36 cellular contexts compared by ENCODE assay signal in genomic region chr4:162038112-162038511, GRCh38.
"Had no signal": no experiment of that assay in that cellular context is flagged by ENCODE, and none has a peak within 500 bp of the region (broad histone marks: within the 10 kb centered on the region; RNA-seq: fewer than 3 reads in every experiment).

No MANE protein-coding gene starts in this region.

- H3K36me3 Mint-ChIP-seq: activated CD4-positive, alpha-beta memory T cell treated with anti-CD3 and anti-CD28 coated beads for 36 hours; activated CD8-positive, alpha-beta memory T cell treated with anti-CD3 and anti-CD28 coated beads, Interleukin-2, amount 10 ng/mL, durations not matched to agents 7 days and 5 days; activated naive CD4-positive, alpha-beta T cell treated with anti-CD3 and anti-CD28 coated beads, Interleukin-2, amount 10 ng/mL, durations not matched to agents 7 days and 5 days; activated naive CD4-positive, alpha-beta T cell treated with anti-CD3 and anti-CD28 coated beads, Interleukin-2, amount 50 U/mL, for 24 hours; activated naive CD8-positive, alpha-beta T cell; activated naive CD8-positive, alpha-beta T cell treated with anti-CD3 and anti-CD28 coated beads, Interleukin-2, amount 10 ng/mL, durations not matched to agents 7 days and 5 days; brain had no signal

- H3K4me3 ChIP-seq: ascending aorta, cardiac muscle cell had no signal

- H3K9me3 ChIP-seq: ascending aorta had no signal

- H3K36me3 ChIP-seq: ascending aorta, cardiac muscle cell had no signal

- ATAC-seq: activated CD8-positive, alpha-beta memory T cell treated with anti-CD3 and anti-CD28 coated beads, Interleukin-2, amount 10 ng/mL, durations not matched to agents 7 days and 5 days; activated CD8-positive, alpha-beta T cell treated with anti-CD3 and anti-CD28 coated beads for 36 hours; activated naive CD8-positive, alpha-beta T cell treated with anti-CD3 and anti-CD28 coated beads, Interleukin-2, amount 50 U/mL, for 24 hours had no signal

- H3K27me3 ChIP-seq: ascending aorta, cardiac muscle cell had no signal

- H3K4me1 Mint-ChIP-seq: activated B cell treated with CpG ODN at 0.5 μM for 24 hours; activated CD4-positive, alpha-beta T cell treated with anti-CD3 and anti-CD28 coated beads, Interleukin-2, amount 10 ng/mL, durations not matched to agents 24 days and 14 days; activated CD8-positive, alpha-beta memory T cell treated with anti-CD3 and anti-CD28 coated beads, Interleukin-2, amount 10 ng/mL, durations not matched to agents 7 days and 5 days; activated naive CD4-positive, alpha-beta T cell treated with anti-CD3 and anti-CD28 coated beads, Interleukin-2, amount 10 ng/mL, durations not matched to agents 7 days and 5 days; activated naive CD4-positive, alpha-beta T cell treated with anti-CD3 and anti-CD28 coated beads, Interleukin-2, amount 50 U/mL, for 24 hours; activated naive CD8-positive, alpha-beta T cell treated with anti-CD3 and anti-CD28 coated beads, Interleukin-2, amount 10 ng/mL, durations not matched to agents 7 days and 5 days; activated naive CD8-positive, alpha-beta T cell treated with anti-CD3 and anti-CD28 coated beads, Interleukin-2, amount 50 U/mL, for 24 hours; central memory CD8-positive, alpha-beta T cell had no signal

- DNase-seq: activated B cell treated with CpG ODN at 0.5 μM for 24 hours; activated CD4-positive, alpha-beta memory T cell treated with anti-CD3 and anti-CD28 coated beads for 36 hours; activated CD4-positive, alpha-beta T cell treated with anti-CD3 and anti-CD28 coated beads for 4 hours; activated CD4-positive, alpha-beta T cell treated with anti-CD3 and anti-CD28 coated beads, Interleukin-2, amount 10 ng/mL, durations not matched to agents 24 days and 14 days; activated CD4-positive, alpha-beta T cell treated with anti-CD3 and anti-CD28 coated beads, Interleukin-2, amount 50 U/mL, for 1 hour; activated CD4-positive, alpha-beta T cell treated with anti-CD3 and anti-CD28 coated beads, Interleukin-2, amount 50 U/mL, for 4 hours; activated CD4-positive, CD25-positive, alpha-beta regulatory T cell treated with anti-CD3 and anti-CD28 coated beads, Interleukin-2, amount 50 U/mL, for 72 hours; activated CD8-positive, alpha-beta memory T cell treated with anti-CD3 and anti-CD28 coated beads for 24 hours; activated CD8-positive, alpha-beta memory T cell treated with anti-CD3 and anti-CD28 coated beads, Interleukin-2, amount 10 ng/mL, durations not matched to agents 7 days and 5 days; activated CD8-positive, alpha-beta memory T cell treated with anti-CD3 and anti-CD28 coated beads, Interleukin-2, amount 50 U/mL, for 48 hours; activated CD8-positive, alpha-beta T cell treated with anti-CD3 and anti-CD28 coated beads for 36 hours; activated effector memory CD4-positive, alpha-beta T cell treated with Interleukin-2 at 50 U/mL for 16 hours; activated gamma-delta T cell; activated naive CD4-positive, alpha-beta T cell treated with anti-CD3 and anti-CD28 coated beads, Interleukin-2, amount 10 ng/mL, durations not matched to agents 7 days and 5 days; activated naive CD4-positive, alpha-beta T cell treated with Interleukin-2 at 50 U/mL for 16 hours; activated naive CD8-positive, alpha-beta T cell treated with anti-CD3 and anti-CD28 coated beads, Interleukin-2, amount 10 ng/mL, durations not matched to agents 7 days and 5 days; activated naive CD8-positive, alpha-beta T cell treated with anti-CD3 and anti-CD28 coated beads, Interleukin-2, amount 50 U/mL, for 24 hours; activated T-cell treated with anti-CD3 and anti-CD28 coated beads, Interleukin-2, amount 50 U/mL, for 24 hours; activated T-cell treated with anti-CD3 and anti-CD28 coated beads, Interleukin-2, amount 50 U/mL, for 48 hours; amygdala; anterior cingulate cortex; caudate nucleus; cerebellar nuclear complex; T-helper 1 cell; T-helper 2 cell; T-helper 9 cell had no signal

- H3K27me3 Mint-ChIP-seq: activated B cell treated with CpG ODN at 0.5 μM for 24 hours; activated CD4-positive, alpha-beta memory T cell treated with anti-CD3 and anti-CD28 coated beads for 36 hours; activated CD4-positive, alpha-beta T cell treated with anti-CD3 and anti-CD28 coated beads, Interleukin-2, amount 10 ng/mL, durations not matched to agents 24 days and 14 days; activated CD8-positive, alpha-beta memory T cell treated with anti-CD3 and anti-CD28 coated beads, Interleukin-2, amount 10 ng/mL, durations not matched to agents 7 days and 5 days; activated CD8-positive, alpha-beta T cell treated with anti-CD3 and anti-CD28 coated beads for 36 hours; activated naive CD4-positive, alpha-beta T cell treated with anti-CD3 and anti-CD28 coated beads, Interleukin-2, amount 10 ng/mL, durations not matched to agents 7 days and 5 days; activated naive CD4-positive, alpha-beta T cell treated with anti-CD3 and anti-CD28 coated beads, Interleukin-2, amount 50 U/mL, for 24 hours; activated naive CD8-positive, alpha-beta T cell; activated naive CD8-positive, alpha-beta T cell treated with anti-CD3 and anti-CD28 coated beads, Interleukin-2, amount 10 ng/mL, durations not matched to agents 7 days and 5 days; activated naive CD8-positive, alpha-beta T cell treated with anti-CD3 and anti-CD28 coated beads, Interleukin-2, amount 50 U/mL, for 24 hours; activated T-cell treated with anti-CD3 and anti-CD28 coated beads, Interleukin-2, amount 50 U/mL, for 24 hours; central memory CD8-positive, alpha-beta T cell had no signal

- H3K27ac ChIP-seq: ascending aorta, cardiac muscle cell, VCaP had no signal

- H3K9me3 Mint-ChIP-seq: activated CD4-positive, alpha-beta T cell treated with anti-CD3 and anti-CD28 coated beads, Interleukin-2, amount 10 ng/mL, durations not matched to agents 24 days and 14 days; activated naive CD4-positive, alpha-beta T cell treated with anti-CD3 and anti-CD28 coated beads, Interleukin-2, amount 50 U/mL, for 24 hours; activated naive CD8-positive, alpha-beta T cell treated with anti-CD3 and anti-CD28 coated beads, Interleukin-2, amount 10 ng/mL, durations not matched to agents 7 days and 5 days; activated naive CD8-positive, alpha-beta T cell treated with anti-CD3 and anti-CD28 coated beads, Interleukin-2, amount 50 U/mL, for 24 hours; brain; T-helper 1 cell treated with Interleukin-12 subunit alpha and Interleukin-12 subunit beta and Interleukin-4 antibody, amounts not matched to agents 30 μg/mL and 1 μg/mL, for 36 hours had no signal

- H3K4me3 Mint-ChIP-seq: activated B cell treated with CpG ODN at 0.5 μM for 24 hours; activated CD4-positive, alpha-beta memory T cell treated with anti-CD3 and anti-CD28 coated beads for 36 hours; activated CD4-positive, alpha-beta T cell treated with anti-CD3 and anti-CD28 coated beads, Interleukin-2, amount 10 ng/mL, durations not matched to agents 24 days and 14 days; activated CD8-positive, alpha-beta memory T cell treated with anti-CD3 and anti-CD28 coated beads, Interleukin-2, amount 10 ng/mL, durations not matched to agents 7 days and 5 days; activated CD8-positive, alpha-beta T cell treated with anti-CD3 and anti-CD28 coated beads for 36 hours; activated naive CD4-positive, alpha-beta T cell treated with anti-CD3 and anti-CD28 coated beads, Interleukin-2, amount 10 ng/mL, durations not matched to agents 7 days and 5 days; activated naive CD4-positive, alpha-beta T cell treated with anti-CD3 and anti-CD28 coated beads, Interleukin-2, amount 50 U/mL, for 24 hours; activated naive CD8-positive, alpha-beta T cell; activated naive CD8-positive, alpha-beta T cell treated with anti-CD3 and anti-CD28 coated beads, Interleukin-2, amount 10 ng/mL, durations not matched to agents 7 days and 5 days; activated naive CD8-positive, alpha-beta T cell treated with anti-CD3 and anti-CD28 coated beads, Interleukin-2, amount 50 U/mL, for 24 hours; activated T-cell treated with anti-CD3 and anti-CD28 coated beads, Interleukin-2, amount 50 U/mL, for 24 hours; brain; central memory CD8-positive, alpha-beta T cell; T-helper 1 cell treated with Interleukin-12 subunit alpha and Interleukin-12 subunit beta and Interleukin-4 antibody, amounts not matched to agents 30 μg/mL and 1 μg/mL, for 36 hours; T-helper 2 cell treated with Interferon-gamma antibody and Interleukin-4, amounts not matched to agents 5 μg/mL and 100 μg/mL, for 36 hours had no signal

- H3K27ac Mint-ChIP-seq: activated B cell treated with CpG ODN at 0.5 μM for 24 hours; activated CD4-positive, alpha-beta memory T cell treated with anti-CD3 and anti-CD28 coated beads for 36 hours; activated CD4-positive, alpha-beta T cell treated with anti-CD3 and anti-CD28 coated beads, Interleukin-2, amount 10 ng/mL, durations not matched to agents 24 days and 14 days; activated CD8-positive, alpha-beta memory T cell treated with anti-CD3 and anti-CD28 coated beads, Interleukin-2, amount 10 ng/mL, durations not matched to agents 7 days and 5 days; activated CD8-positive, alpha-beta T cell treated with anti-CD3 and anti-CD28 coated beads for 36 hours; activated naive CD4-positive, alpha-beta T cell treated with anti-CD3 and anti-CD28 coated beads, Interleukin-2, amount 10 ng/mL, durations not matched to agents 7 days and 5 days; activated naive CD4-positive, alpha-beta T cell treated with anti-CD3 and anti-CD28 coated beads, Interleukin-2, amount 50 U/mL, for 24 hours; activated naive CD8-positive, alpha-beta T cell; activated naive CD8-positive, alpha-beta T cell treated with anti-CD3 and anti-CD28 coated beads, Interleukin-2, amount 10 ng/mL, durations not matched to agents 7 days and 5 days; activated naive CD8-positive, alpha-beta T cell treated with anti-CD3 and anti-CD28 coated beads, Interleukin-2, amount 50 U/mL, for 24 hours; activated T-cell treated with anti-CD3 and anti-CD28 coated beads, Interleukin-2, amount 50 U/mL, for 24 hours; activated T-helper 2 cell treated with anti-CD3 and anti-CD28 coated beads, Interferon-gamma antibody, Interleukin-2, Interleukin-4, amounts not matched to agents 10 μg/mL and 5 μg/mL and 100 μg/mL, durations not matched to agents 14 hours and 24 hours and 36 hours; brain; T-helper 1 cell treated with Interleukin-12 subunit alpha and Interleukin-12 subunit beta and Interleukin-4 antibody, amounts not matched to agents 30 μg/mL and 1 μg/mL, for 36 hours; T-helper 2 cell treated with Interferon-gamma antibody and Interleukin-4, amounts not matched to agents 5 μg/mL and 100 μg/mL, for 36 hours had no signal

- H3K4me1 ChIP-seq: ascending aorta had no signal
